Comparison of ENCODE assay signal across 9 cellular contexts in the genomic region with DNA sequence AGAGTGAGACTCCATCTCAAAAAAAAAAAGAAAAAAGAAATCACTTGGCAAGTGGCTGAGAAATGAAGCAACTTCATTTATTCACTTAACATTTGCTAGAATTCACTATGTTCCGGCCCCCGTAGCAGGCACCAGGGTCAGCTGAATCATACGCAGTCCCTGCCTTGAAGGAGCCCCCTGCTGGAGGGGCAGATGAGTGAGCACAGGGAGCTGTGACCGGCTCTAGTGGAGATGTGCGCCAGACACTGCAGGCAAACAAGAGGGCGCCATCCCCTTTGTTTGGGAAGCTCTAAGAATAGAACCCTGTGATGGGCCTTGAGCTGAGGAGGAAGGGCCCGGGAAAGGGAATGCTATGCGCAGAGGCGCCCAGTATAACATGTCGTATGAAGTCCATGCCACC. TPM values are rescaled to one million over a fixed set of nuclear protein-coding genes. Genes with fewer than 3 reads are reported as not detected.
DNase-seq lines count a peak whose midpoint lies in the region; ATAC-seq and TF ChIP-seq lines count a peak whose summit lies in the region.
"Had no signal": no experiment of that assay in that cellular context is flagged by ENCODE, and none has a peak within 500 bp of the region (broad histone marks: within the 10 kb centered on the region; RNA-seq: fewer than 3 reads in every experiment).

No MANE protein-coding gene starts in this region.

- DNase-seq in DMS 273 treated with DMSO at 0.1 percent for 48 hours (lab: John Stamatoyannopoulos, UW) (peak; percentile 35), IMR-90 (peak; percentile 55), WTC11 (ENCODE audit: low spot score) (peak; percentile 74), left colon (peak in 1 of 2 donors; percentile 21), CD1c-positive myeloid dendritic cell (ENCODE audit: extremely low spot score) (no peak)
- DNase-seq in stimulated activated naive CD4-positive, alpha-beta T cell treated with Interleukin-2 at 50 U/mL for 16 hours (lab: John Stamatoyannopoulos, UW): no peak
- no peak for DNase-seq in effector CD4-positive, alpha-beta T cell
- DNase-seq: occipital lobe had no signal

- peak; percentile 55 for TF ChIP-seq CTCF in IMR-90 (conservative IDR thresholded peaks at IDR 0.05; ENCODE audit: low read depth, low read length)
- TF ChIP-seq CTCF in WTC11 (IDR thresholded peaks at IDR 0.05): peak; percentile 46

- peaks cover 38% of the 10 kb centered on the region for H3K36me3 ChIP-seq in IMR-90 (ENCODE audit: control insufficient read depth, insufficient read depth, low read length)

- no peaks in the 10 kb centered on the region for H3K27me3 Mint-ChIP-seq in WTC11 (ENCODE audit: low read depth)

- peak overlapping the region; percentile 44; the same call in 1 of the 2 replicates for H2AK5ac ChIP-seq in IMR-90 (ENCODE audit: low read depth, low read length)

- no peak overlapping the region for H3K14ac ChIP-seq in IMR-90 (replicated peaks; ENCODE audit: low read depth, low read length)

- no peaks in the 10 kb centered on the region for H3K27me3 ChIP-seq in IMR-90 (ENCODE audit: control insufficient read depth, insufficient read depth, low read length)

- H3K36me3 Mint-ChIP-seq in WTC11: peaks cover 38% of the 10 kb centered on the region

- peaks cover 11% of the 10 kb centered on the region for H3K4me1 ChIP-seq in IMR-90 (ENCODE audit: control insufficient read depth, insufficient read depth, low read length)

- peak overlapping the region; percentile 76 for H2AK9ac ChIP-seq in IMR-90 (replicated peaks; ENCODE audit: low read depth, low read length, poor library complexity)

- H3K9ac ChIP-seq in IMR-90 (ENCODE audit: low read depth, low read length): no peak overlapping the region

- POLR2A ChIA-PET in IMR-90 (lab: Charles Lee; ENCODE audit: unreplicated experiment) (no interaction called here), WTC11 (lab: Charles Lee) (interaction anchor here (0.6 to 0.8 kb wide), 3 partner anchors 20 to 1140 kb away, joined by 3 to 5 read pairs (median 3); no protein-coding TSS in a partner anchor)

- ATAC-seq in IMR-90 (ENCODE audit: low read depth): 0 out of 2 replicates have a peak, but pooled peaks have one; percentile 15
- peak; percentile 82 for ATAC-seq in WTC11
- peak; percentile 51 for ATAC-seq in left colon
- ATAC-seq in HG03280 (IDR thresholded peaks at IDR 0.05; ENCODE audit: unreplicated experiment): no peak

- dilution Hi-C loops in IMR-90 (cut with HindIII; ENCODE audit: low sequenced_read_pairs, unreplicated experiment): no loop called here

- H4K20me1 ChIP-seq in IMR-90 (ENCODE audit: insufficient read depth, low read length): no peaks in the 10 kb centered on the region

- H3K27ac ChIP-seq in IMR-90 (ENCODE audit: insufficient read depth, low read length): no peak overlapping the region; the same call in 1 of the 2 replicates

- H3K4ac ChIP-seq in IMR-90 (ENCODE audit: low read depth, low read length): peak overlapping the region; percentile 72

- in situ Hi-C loops in IMR-90 (cut with MboI; ENCODE audit: low sequenced_read_pairs): no loop called here

- H2BK20ac ChIP-seq in IMR-90 (ENCODE audit: low read depth, low read length): no peak overlapping the region

- peaks cover 6 to 51% of the 10 kb centered on the region in 2 experiments; a peak in 3 of 4 replicates for H3K79me1 ChIP-seq in IMR-90 (ENCODE audit: low read depth in 1 of 2, low read length in 2 of 2)

- no peak overlapping the region; the same call in 2 of the 3 replicates for H2BK15ac ChIP-seq in IMR-90 (ENCODE audit: low read depth, low read length)

- H3K4me1 Mint-ChIP-seq in WTC11: peaks cover 15% of the 10 kb centered on the region

- WGBS in IMR-90 (ENCODE audit: extremely low coverage in 2 of 2, insufficient read length in 1 of 2), 2 experiments: 77% methylated on average over 5 of the region's 10 CpGs; no CpG with 5 or more reads in 1 of the 2 experiments

- peak overlapping the region; percentile 42 for H2BK5ac ChIP-seq in IMR-90 (ENCODE audit: low read depth, low read length, poor library complexity, severe bottlenecking)

- H4K91ac ChIP-seq in IMR-90 (ENCODE audit: insufficient read depth, low read depth, low read length): peak overlapping the region; percentile 65; the same call in 1 of the 2 replicates

- H3K27ac Mint-ChIP-seq in WTC11: no peak overlapping the region

- H3K56ac ChIP-seq in IMR-90 (ENCODE audit: extremely low read depth, insufficient read depth, low read length): 0 out of 2 replicates have a peak overlapping the region, but pooled peaks have one; percentile 32

- H3K9me1 ChIP-seq in IMR-90 (ENCODE audit: insufficient read depth, low read length): peaks cover 14% of the 10 kb centered on the region

- TF ChIP-seq POLR2A in IMR-90 (IDR thresholded peaks at IDR 0.05; ENCODE audit: low read depth, low read length): no peak

- no peak overlapping the region for H3K18ac ChIP-seq in IMR-90 (ENCODE audit: low read depth, low read length)

- H3K9me3 Mint-ChIP-seq in WTC11: no peaks in the 10 kb centered on the region

- TF ChIP-seq RAD21 in IMR-90 (IDR thresholded peaks at IDR 0.05; ENCODE audit: low read length): peak; percentile 50

- no peak overlapping the region; a peak in 2 of 4 replicates for H4K8ac ChIP-seq in IMR-90 (ENCODE audit: low read depth in 2 of 2, low read length in 2 of 2)

- intact Hi-C loops in IMR-90 (cut with micrococcal nuclease): no loop called here
- intact Hi-C loops in left colon (cut with DNase I, micrococcal nuclease): no loop called here

- H3K4me3 Mint-ChIP-seq in WTC11: no peak overlapping the region

- H4K5ac ChIP-seq in IMR-90 (ENCODE audit: low read depth, low read length): no peak overlapping the region

- CTCF ChIA-PET in IMR-90 (lab: Yijun Ruan, JAX) (interaction anchor here (1.1 kb wide), 2 partner anchors 34 to 167 kb away, joined by 3 read pairs; no protein-coding TSS in a partner anchor), WTC11 (lab: Charles Lee) (interaction anchor here (0.5 to 5.2 kb wide), 55 partner anchors 8 to 382 kb away, joined by 3 to 50 read pairs (median 4); a partner anchor contains a TSS)

- H3K23ac ChIP-seq in IMR-90 (ENCODE audit: low read depth, low read length): no peak overlapping the region

- H2BK120ac ChIP-seq in IMR-90 (ENCODE audit: low read depth, low read length): peak overlapping the region; percentile 59; the same call in 1 of the 2 replicates

- peak overlapping the region; percentile 10 for H2AFZ ChIP-seq in IMR-90 (replicated peaks; ENCODE audit: low read length, poor library complexity)

- H3K4me2 ChIP-seq in IMR-90 (ENCODE audit: low read depth, low read length): no peak overlapping the region

- no TSS peak for BruUV-seq in IMR-90 (replicated peaks; lab: Mats Ljungman, UMichigan)

- no peak overlapping the region for H3K4me3 ChIP-seq in IMR-90 (ENCODE audit: insufficient read depth, low read depth, low read length)

- H3K9me3 ChIP-seq in IMR-90 (ENCODE audit: control insufficient read depth, insufficient read depth, low read length): no peaks in the 10 kb centered on the region

TF ChIP-seq in IMR-90, 13 proteins besides CTCF, POLR2A, EP300 and RAD21:
- peak; percentile 36; the same call in 1 of the 2 replicates for TF ChIP-seq SMC3 (IDR thresholded peaks at IDR 0.05; ENCODE audit: low read depth, low read length)
- TF ChIP-seq, protein P1, sequence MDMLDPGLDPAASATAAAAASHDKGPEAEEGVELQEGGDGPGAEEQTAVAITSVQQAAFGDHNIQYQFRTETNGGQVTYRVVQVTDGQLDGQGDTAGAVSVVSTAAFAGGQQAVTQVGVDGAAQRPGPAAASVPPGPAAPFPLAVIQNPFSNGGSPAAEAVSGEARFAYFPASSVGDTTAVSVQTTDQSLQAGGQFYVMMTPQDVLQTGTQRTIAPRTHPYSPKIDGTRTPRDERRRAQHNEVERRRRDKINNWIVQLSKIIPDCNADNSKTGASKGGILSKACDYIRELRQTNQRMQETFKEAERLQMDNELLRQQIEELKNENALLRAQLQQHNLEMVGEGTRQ (IDR thresholded peaks at IDR 0.05; ENCODE audit: low read depth, low read length): no peak

TF ChIP-seq in WTC11, 78 proteins besides CTCF, POLR2A, EP300 and RAD21 (continues in another document):
- no peak for TF ChIP-seq RELA (CRISPR knock-in tag; IDR thresholded peaks at IDR 0.05; ENCODE audit: borderline replicate concordance)
- no peak for TF ChIP-seq GTF2I (CRISPR knock-in tag; conservative IDR thresholded peaks at IDR 0.05)
- no peak for TF ChIP-seq SP1 (CRISPR knock-in tag; conservative IDR thresholded peaks at IDR 0.05)
- no peak for TF ChIP-seq ZNF416 (CRISPR knock-in tag; IDR thresholded peaks at IDR 0.05)
- TF ChIP-seq, protein P1 (CRISPR knock-in tag; IDR thresholded peaks at IDR 0.05): no peak
- TF ChIP-seq, protein P2, sequence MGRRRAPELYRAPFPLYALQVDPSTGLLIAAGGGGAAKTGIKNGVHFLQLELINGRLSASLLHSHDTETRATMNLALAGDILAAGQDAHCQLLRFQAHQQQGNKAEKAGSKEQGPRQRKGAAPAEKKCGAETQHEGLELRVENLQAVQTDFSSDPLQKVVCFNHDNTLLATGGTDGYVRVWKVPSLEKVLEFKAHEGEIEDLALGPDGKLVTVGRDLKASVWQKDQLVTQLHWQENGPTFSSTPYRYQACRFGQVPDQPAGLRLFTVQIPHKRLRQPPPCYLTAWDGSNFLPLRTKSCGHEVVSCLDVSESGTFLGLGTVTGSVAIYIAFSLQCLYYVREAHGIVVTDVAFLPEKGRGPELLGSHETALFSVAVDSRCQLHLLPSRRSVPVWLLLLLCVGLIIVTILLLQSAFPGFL (CRISPR knock-in tag; IDR thresholded peaks at IDR 0.05; ENCODE audit: borderline replicate concordance): no peak

RNA-seq across cellular contexts. Expression of a gene that starts 20.2 kb away (rescaled TPM):
- 109 and 118 TPM in 2 replicates for total RNA-seq in IMR-90 (2012; rRNA removed)
- polyA plus RNA-seq in IMR-90 (2012; rRNA removed): 134 and 140 TPM in 2 replicates
- polyA plus RNA-seq in IMR-90 (2012; cell fraction: cytosol; rRNA removed): 54.4 and 111 TPM in 2 replicates
- polyA plus RNA-seq in IMR-90 (2012; cell fraction: nucleus; rRNA removed; ENCODE audit: low replicate concordance): 60.2 and 86.2 TPM in 2 replicates
- 46.2 to 52.2 TPM (median 51.9 TPM) in 3 replicates for total RNA-seq in WTC11 (2021)
- 10 to 100 TPM; 19.1 to 25.4 TPM for total RNA-seq in left colon

RNA-seq across cellular contexts. Expression of a gene that starts 44.5 kb away (rescaled TPM):
- total RNA-seq in IMR-90 (2012; rRNA removed) (277 and 299 TPM in 2 replicates), WTC11 (2021) (72.7 to 80.9 TPM (median 77.1 TPM) in 3 replicates), left colon (100 to 1,000 TPM; 168 to 225 TPM)
- polyA plus RNA-seq in IMR-90 (2012; rRNA removed): 258 TPM in 2 replicates
- polyA plus RNA-seq in IMR-90 (2012; cell fraction: cytosol; rRNA removed): 96.0 and 111 TPM in 2 replicates
- polyA plus RNA-seq in IMR-90 (2012; cell fraction: nucleus; rRNA removed; ENCODE audit: low replicate concordance): 16.9 and 96.8 TPM in 2 replicates

Comparison
In these comparisons a context has a peak if more than half of its experiments do, and no peak if none do; other contexts are left out.
1. DNase-seq: peak in DMS 273 treated with DMSO at 0.1 percent for 48 hours (single experiment), IMR-90 (single experiment) and WTC11 (single experiment); none in stimulated activated naive CD4-positive, alpha-beta T cell treated with Interleukin-2 at 50 U/mL for 16 hours (single experiment), effector CD4-positive, alpha-beta T cell (single experiment) and CD1c-positive myeloid dendritic cell (single experiment).